In genomic region chr2:75007061-75007460, GRCh38 we compare ENCODE assay signal across 13 cellular contexts. TPM values are rescaled to one million over a fixed set of nuclear protein-coding genes. Genes with fewer than 3 reads are reported as not detected.
DNase-seq lines count a peak whose midpoint lies in the region; ATAC-seq and TF ChIP-seq lines count a peak whose summit lies in the region.
"Had no signal": no experiment of that assay in that cellular context is flagged by ENCODE, and none has a peak within 500 bp of the region (broad histone marks: within the 10 kb centered on the region; RNA-seq: fewer than 3 reads in every experiment).

No MANE protein-coding gene starts in this region.

- no peaks in the 10 kb centered on the region for H3K27me3 Mint-ChIP-seq in activated naive CD8-positive, alpha-beta T cell treated with anti-CD3 and anti-CD28 coated beads, Interleukin-2, amount 50 U/mL, for 24 hours
- H3K27me3 Mint-ChIP-seq in activated naive CD8-positive, alpha-beta T cell treated with anti-CD3 and anti-CD28 coated beads for 36 hours: no peaks in the 10 kb centered on the region
- peaks cover 7% of the 10 kb centered on the region for H3K27me3 Mint-ChIP-seq in glutamatergic neuron (ENCODE audit: unreplicated experiment)
- H3K27me3 Mint-ChIP-seq: CD4-positive, alpha-beta T cell had no signal

- no peaks in the 10 kb centered on the region for H3K4me1 Mint-ChIP-seq in activated naive CD8-positive, alpha-beta T cell treated with anti-CD3 and anti-CD28 coated beads, Interleukin-2, amount 50 U/mL, for 24 hours
- no peaks in the 10 kb centered on the region for H3K4me1 Mint-ChIP-seq in activated naive CD8-positive, alpha-beta T cell treated with anti-CD3 and anti-CD28 coated beads for 36 hours
- H3K4me1 Mint-ChIP-seq in glutamatergic neuron (ENCODE audit: low read depth, unreplicated experiment): peaks cover 19% of the 10 kb centered on the region

- H3K36me3 Mint-ChIP-seq in activated naive CD8-positive, alpha-beta T cell treated with anti-CD3 and anti-CD28 coated beads, Interleukin-2, amount 50 U/mL, for 24 hours (ENCODE audit: low read depth): peaks cover 8% of the 10 kb centered on the region
- H3K36me3 Mint-ChIP-seq in activated naive CD8-positive, alpha-beta T cell treated with anti-CD3 and anti-CD28 coated beads for 36 hours: peaks cover 4% of the 10 kb centered on the region
- no peaks in the 10 kb centered on the region for H3K36me3 Mint-ChIP-seq in glutamatergic neuron (ENCODE audit: unreplicated experiment)

- H3K27ac Mint-ChIP-seq in activated naive CD8-positive, alpha-beta T cell treated with anti-CD3 and anti-CD28 coated beads, Interleukin-2, amount 50 U/mL, for 24 hours: peak overlapping the region; percentile 5
- H3K27ac Mint-ChIP-seq in activated naive CD8-positive, alpha-beta T cell treated with anti-CD3 and anti-CD28 coated beads for 36 hours: no peak overlapping the region
- H3K27ac Mint-ChIP-seq in glutamatergic neuron (ENCODE audit: unreplicated experiment): peak overlapping the region; percentile 91
- H3K27ac Mint-ChIP-seq: CD4-positive, alpha-beta T cell had no signal

- no peak for ATAC-seq in activated naive CD8-positive, alpha-beta T cell treated with anti-CD3 and anti-CD28 coated beads, Interleukin-2, amount 50 U/mL, for 24 hours
- ATAC-seq: A549, HepG2 had no signal

- DNase-seq in activated naive CD8-positive, alpha-beta T cell treated with anti-CD3 and anti-CD28 coated beads, Interleukin-2, amount 50 U/mL, for 24 hours: no peak
- no peak for DNase-seq in activated naive CD8-positive, alpha-beta T cell treated with anti-CD3 and anti-CD28 coated beads for 36 hours
- peak; percentile 38 for DNase-seq in M059J (ENCODE audit: low read depth)
- DNase-seq in glutamatergic neuron: no peak
- no peak for DNase-seq in Kasumi-1 (lab: John Stamatoyannopoulos, UW)
- no peak for DNase-seq in T1000 (lab: John Stamatoyannopoulos, UW)
- DNase-seq in islet precursor cell: no peak
- DNase-seq: AML-193; CD4-positive, alpha-beta T cell; DMS153; GM23248 had no signal

- H3K4me3 Mint-ChIP-seq in activated naive CD8-positive, alpha-beta T cell treated with anti-CD3 and anti-CD28 coated beads, Interleukin-2, amount 50 U/mL, for 24 hours: no peak overlapping the region
- no peak overlapping the region for H3K4me3 Mint-ChIP-seq in activated naive CD8-positive, alpha-beta T cell treated with anti-CD3 and anti-CD28 coated beads for 36 hours
- peak overlapping the region; percentile 45 for H3K4me3 Mint-ChIP-seq in glutamatergic neuron (ENCODE audit: unreplicated experiment)
- H3K4me3 Mint-ChIP-seq: CD4-positive, alpha-beta T cell had no signal

- TF ChIP-seq CTCF in glutamatergic neuron (IDR thresholded peaks at IDR 0.05; ENCODE audit: partially characterized antibody, unreplicated experiment): no peak

- no peaks in the 10 kb centered on the region for H3K9me3 Mint-ChIP-seq in activated naive CD8-positive, alpha-beta T cell treated with anti-CD3 and anti-CD28 coated beads, Interleukin-2, amount 50 U/mL, for 24 hours
- H3K9me3 Mint-ChIP-seq in activated naive CD8-positive, alpha-beta T cell treated with anti-CD3 and anti-CD28 coated beads for 36 hours: no peaks in the 10 kb centered on the region
- peaks cover 12% of the 10 kb centered on the region for H3K9me3 Mint-ChIP-seq in glutamatergic neuron (ENCODE audit: unreplicated experiment)
- H3K9me3 Mint-ChIP-seq: CD4-positive, alpha-beta T cell had no signal

RNA-seq across cellular contexts. Expression of gene POLE4, which starts 48.6 kb away (rescaled TPM):
- 10 to 100 TPM; 56.0 to 59.9 TPM for total RNA-seq in activated naive CD8-positive, alpha-beta T cell treated with anti-CD3 and anti-CD28 coated beads for 36 hours
- 11.7 and 18.4 TPM in 2 replicates for total RNA-seq in M059J (2014; rRNA removed; shearing (Covaris generic))
- total RNA-seq in glutamatergic neuron (ENCODE audit: unreplicated experiment): 22.1 TPM
